ENCODE assay signal across 28 cellular contexts in the genomic region with DNA sequence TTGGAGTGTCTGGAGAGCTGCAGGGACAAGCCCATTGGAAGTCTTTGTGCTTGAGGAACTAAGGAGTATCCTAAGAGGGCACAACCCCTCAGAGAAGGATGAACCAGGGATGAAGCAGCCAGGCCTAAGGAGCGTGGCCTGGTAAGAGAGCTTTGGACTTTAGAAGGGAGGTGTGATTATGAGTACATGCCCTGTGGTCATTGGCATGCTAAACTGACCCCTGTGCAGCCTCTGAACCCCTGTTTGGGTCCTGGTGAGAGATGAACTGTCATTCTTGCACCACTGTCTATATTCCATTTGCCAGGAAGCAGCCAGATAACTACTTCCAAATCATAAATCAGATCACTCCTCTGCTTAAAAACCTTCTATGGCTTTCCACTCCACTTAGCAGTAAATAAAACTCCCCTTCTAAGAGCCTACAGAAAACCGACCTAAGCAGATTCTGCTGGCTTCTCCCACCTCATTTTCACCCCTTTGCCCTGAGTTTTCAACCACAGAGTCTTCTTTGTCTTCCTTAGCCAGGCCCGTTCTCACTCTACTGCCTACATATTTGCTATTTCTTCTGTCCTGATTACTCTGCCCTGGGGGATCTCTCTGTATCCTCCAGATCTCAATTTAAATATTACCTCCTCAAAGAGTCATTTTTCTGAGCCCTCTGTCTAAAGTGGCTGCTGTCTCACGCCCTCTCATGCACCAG.
"Had no signal": no experiment of that assay in that cellular context is flagged by ENCODE, and none has a peak within 500 bp of the region (broad histone marks: within the 10 kb centered on the region; RNA-seq: fewer than 3 reads in every experiment).

No MANE protein-coding gene starts in this region.

- ATAC-seq: activated CD4-positive, alpha-beta T cell treated with anti-CD3 and anti-CD28 coated beads for 36 hours; body of pancreas; gastroesophageal sphincter; left colon; stimulated activated naive B cell treated with anti-CD40 and anti-IgM and Interleukin-4, amounts not matched to agents 10 μg/mL and 1 μg/mL and 100 μg/mL, for 72 hours had no signal

- H3K27ac Mint-ChIP-seq: activated B cell treated with CpG ODN at 0.5 μM for 24 hours; activated CD4-positive, alpha-beta T cell treated with anti-CD3 and anti-CD28 coated beads for 36 hours; activated naive CD8-positive, alpha-beta T cell; neural progenitor cell; stimulated activated naive B cell treated with anti-CD40 and anti-IgM and Interleukin-4, amounts not matched to agents 10 μg/mL and 1 μg/mL and 100 μg/mL, for 72 hours; T-helper 2 cell treated with Interferon-gamma antibody and Interleukin-4, amounts not matched to agents 5 μg/mL and 100 μg/mL, for 36 hours had no signal

- H3K79me2 ChIP-seq: hepatocyte, parathyroid adenoma had no signal

- H3K36me3 ChIP-seq: cardiac muscle cell, colonic mucosa, gastroesophageal sphincter, neural progenitor cell, tibial nerve had no signal

- H3K27me3 Mint-ChIP-seq: activated B cell treated with CpG ODN at 0.5 μM for 24 hours; activated CD4-positive, alpha-beta T cell treated with anti-CD3 and anti-CD28 coated beads for 36 hours; activated naive CD8-positive, alpha-beta T cell; naive B cell; stimulated activated naive B cell treated with anti-CD40 and anti-IgM and Interleukin-4, amounts not matched to agents 10 μg/mL and 1 μg/mL and 100 μg/mL, for 72 hours had no signal

- H3K4me1 ChIP-seq: body of pancreas, colonic mucosa, gastroesophageal sphincter, neural progenitor cell, parathyroid adenoma, tibial nerve had no signal

- H3K36me3 Mint-ChIP-seq: activated naive CD8-positive, alpha-beta T cell; naive B cell; neural progenitor cell; stimulated activated naive B cell treated with anti-CD40 and anti-IgM and Interleukin-4, amounts not matched to agents 10 μg/mL and 1 μg/mL and 100 μg/mL, for 72 hours had no signal

- H3K4me3 ChIP-seq: body of pancreas, cardiac muscle cell, colonic mucosa, gastroesophageal sphincter, hepatocyte, neural progenitor cell, psoas muscle, tibial nerve had no signal

- H2AFZ ChIP-seq: hepatocyte, neural progenitor cell, parathyroid adenoma had no signal

- H3K9me3 Mint-ChIP-seq: activated B cell treated with CpG ODN at 0.5 μM for 24 hours; neural progenitor cell; stimulated activated naive B cell treated with anti-CD40 and anti-IgM and Interleukin-4, amounts not matched to agents 10 μg/mL and 1 μg/mL and 100 μg/mL, for 72 hours; T-helper 2 cell treated with Interferon-gamma antibody and Interleukin-4, amounts not matched to agents 5 μg/mL and 100 μg/mL, for 36 hours had no signal

- H3K4me2 ChIP-seq: hepatocyte, neural progenitor cell had no signal

- H3K4me3 Mint-ChIP-seq: activated B cell treated with CpG ODN at 0.5 μM for 24 hours; activated CD4-positive, alpha-beta T cell treated with anti-CD3 and anti-CD28 coated beads for 36 hours; activated naive CD8-positive, alpha-beta T cell; naive B cell; neural progenitor cell; T-helper 2 cell treated with Interferon-gamma antibody and Interleukin-4, amounts not matched to agents 5 μg/mL and 100 μg/mL, for 36 hours had no signal

- H3K27ac ChIP-seq: body of pancreas, cardiac muscle cell, colonic mucosa, gastroesophageal sphincter, hepatocyte, neural progenitor cell, parathyroid adenoma, psoas muscle, tibial nerve had no signal

- DNase-seq: activated B cell treated with CpG ODN at 0.5 μM for 24 hours; activated CD4-positive, alpha-beta T cell treated with anti-CD3 and anti-CD28 coated beads for 36 hours; activated CD4-positive, alpha-beta T cell treated with anti-CD3 and anti-CD28 coated beads, Interleukin-2, amount 50 U/mL, for 4 hours; activated effector memory CD4-positive, alpha-beta T cell treated with Interleukin-2 at 50 U/mL for 16 hours; activated naive CD4-positive, alpha-beta T cell treated with Interleukin-2 at 50 U/mL for 16 hours; activated T-cell treated with anti-CD3 and anti-CD28 coated beads for 4 hours; anterior cingulate cortex; body of pancreas; cerebellar nuclear complex; colonic mucosa; effector CD8-positive, alpha-beta T cell; islet precursor cell; left colon; naive B cell; occipital lobe; psoas muscle; stimulated activated CD4-positive, alpha-beta T cell treated with anti-CD3 and anti-CD28 coated beads, Interleukin-15, amount 100 ng/mL, for 24 hours; stimulated activated CD4-positive, alpha-beta T cell treated with anti-CD3 and anti-CD28 coated beads, Interleukin-2, amount 100 ng/mL, for 24 hours; stimulated activated naive B cell treated with anti-CD40 and anti-IgM and Interleukin-4, amounts not matched to agents 10 μg/mL and 1 μg/mL and 100 μg/mL, for 72 hours; T-helper 1 cell had no signal

- H3K9ac ChIP-seq: neural progenitor cell, parathyroid adenoma had no signal

- H3K27me3 ChIP-seq: body of pancreas, cardiac muscle cell, colonic mucosa, gastroesophageal sphincter, hepatocyte, neural progenitor cell, tibial nerve had no signal

- H3K9me3 ChIP-seq: body of pancreas, colonic mucosa, gastroesophageal sphincter, psoas muscle, tibial nerve had no signal
